In the genomic region with DNA sequence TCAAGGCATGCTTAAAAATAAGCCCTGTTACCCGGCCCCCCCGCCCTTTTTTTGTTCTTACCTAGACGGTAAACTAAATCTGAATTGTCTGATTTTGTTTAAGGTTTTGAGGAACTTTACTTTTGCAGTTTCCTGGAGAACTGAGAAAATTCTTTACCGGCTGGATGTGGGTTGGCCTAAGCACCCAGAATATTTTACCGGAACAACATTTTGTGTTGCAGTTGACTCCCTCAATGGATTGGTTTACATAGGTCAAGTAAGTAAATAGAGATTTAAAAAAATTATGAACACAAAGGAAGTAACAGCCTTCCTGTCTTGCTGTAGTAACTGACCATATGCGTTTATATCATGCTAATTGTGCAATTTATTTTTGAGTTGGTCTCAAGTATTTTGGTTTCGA, we compare ENCODE assay signal across 9 cellular contexts. TPM values are rescaled to one million over a fixed set of nuclear protein-coding genes. Genes with fewer than 3 reads are reported as not detected.
DNase-seq lines count a peak whose midpoint lies in the region; ATAC-seq, FAIRE-seq and TF ChIP-seq lines count a peak whose summit lies in the region.
"Had no signal": no experiment of that assay in that cellular context is flagged by ENCODE, and none has a peak within 500 bp of the region (broad histone marks: within the 10 kb centered on the region; RNA-seq: fewer than 3 reads in every experiment).

No MANE protein-coding gene starts in this region.

- ATAC-seq in gastrocnemius medialis (no peak), left colon (no peak)

- intact Hi-C loops in gastrocnemius medialis (cut with DNase I; ENCODE audit: low total_unique reads), result loop anchor here (5.0 to 10.0 kb wide), 2 partner anchors 344 to 692 kb away; partner anchors contain the start of gene UFM1
- intact Hi-C loops in left colon (cut with DNase I, micrococcal nuclease), result no loop called here

- H2AFZ ChIP-seq in GM23248, result peak overlapping the region; percentile 99

- H4K20me1 ChIP-seq in GM23248 (ENCODE audit: insufficient read depth), result 0 out of 2 replicates have a peak, but pooled peaks cover 4% of the 10 kb centered on the region

- no peak for TF ChIP-seq CTCF in gastrocnemius medialis (IDR thresholded peaks at IDR 0.05 in 4 of 5, conservative IDR thresholded peaks at IDR 0.05 in 1 of 5)

- peaks cover 48% of the 10 kb centered on the region for H3K79me2 ChIP-seq in GM23248 (ENCODE audit: insufficient read depth)

- H3K36me3 ChIP-seq in GM23248 (ENCODE audit: low read depth) (no peaks in the 10 kb centered on the region), esophagus (ENCODE audit: control insufficient read depth in 2 of 2, insufficient read depth in 2 of 2, low read length in 1 of 2) (peaks cover 0 to under 1% of the 10 kb centered on the region in 2 donors), gastrocnemius medialis (no peaks in the 10 kb centered on the region)

- no peaks in the 10 kb centered on the region for H3F3A ChIP-seq in GM23248 (ENCODE audit: insufficient read depth)

- H3K4me1 ChIP-seq in GM23248 (ENCODE audit: insufficient read depth) (peaks cover 17% of the 10 kb centered on the region), esophagus (ENCODE audit: control insufficient read depth in 2 of 2, insufficient read depth in 2 of 2, low read length in 1 of 2) (peaks cover 0 to 2% of the 10 kb centered on the region in 2 donors), gastrocnemius medialis (peaks cover 35 to 51% of the 10 kb centered on the region in 2 donors)

- peak overlapping the region; percentile 97 for H3K4me3 ChIP-seq in GM23248
- H3K4me3 ChIP-seq in esophagus (ENCODE audit: low read depth in 1 of 2, low read length in 2 of 2), result peak overlapping the region; percentile 76 to 89
- peak overlapping the region; percentile 79 to 94 (median 92) for H3K4me3 ChIP-seq in gastrocnemius medialis

- DNase-seq in GM23248 (peak; percentile 7), RKO (ENCODE audit: low spot score) (peak; percentile 41), gastrocnemius medialis (no peak), putamen (ENCODE audit: low spot score) (no peak), urothelium cell line (ENCODE audit: low spot score) (no peak), left colon (no peak)
- no peak for DNase-seq in activated effector memory CD4-positive, alpha-beta T cell treated with anti-CD3 and anti-CD28 coated beads, Interleukin-2, amount 50 U/mL, for 16 hours

- WGBS in GM23248 (ENCODE audit: low coverage in 1 of 2, low lambda C conversion rate in 2 of 2, missing lambda C conversion rate in 2 of 2), 2 experiments, result 8 to 12% methylated on average over 7 of the region's 7 CpGs
- WGBS in esophagus, 2 donors, result 14 to 15% methylated on average over 7 of the region's 7 CpGs

- FAIRE-seq in urothelium cell line (lab: Jason Lieb, UNC), result no peak

- H3K9me3 ChIP-seq in GM23248 (ENCODE audit: low read depth) (no peaks in the 10 kb centered on the region), esophagus (ENCODE audit: control insufficient read depth in 2 of 2, insufficient read depth in 1 of 2, low read depth in 1 of 2, low read length in 1 of 2) (no peaks in the 10 kb centered on the region), gastrocnemius medialis (no peaks in the 10 kb centered on the region)

- H3K27ac ChIP-seq in GM23248 (peak overlapping the region; percentile 65), esophagus (ENCODE audit: low read depth in 2 of 2, low read length in 1 of 2) (peak overlapping the region in 1 of 2 donors; percentile 84), gastrocnemius medialis (peak overlapping the region; percentile 81 to 90 (median 88))

- H3K27me3 ChIP-seq in GM23248 (replicated peaks; ENCODE audit: insufficient read depth) (no peaks in the 10 kb centered on the region), esophagus (ENCODE audit: control insufficient read depth in 1 of 2, insufficient read depth in 2 of 2, low read length in 2 of 2) (no peaks in the 10 kb centered on the region), gastrocnemius medialis (no peaks in the 10 kb centered on the region)

- H3K9ac ChIP-seq in GM23248, result peak overlapping the region; percentile 88

- no peak for TF ChIP-seq POLR2A in gastrocnemius medialis (IDR thresholded peaks at IDR 0.05)

- peak overlapping the region; percentile 98 for H3K4me2 ChIP-seq in GM23248 (ENCODE audit: unreplicated experiment)

- in situ Hi-C loops in GM23248 (cut with MboI), result loop anchor here (25.0 kb wide), 1 partner anchor 573 kb away; the partner anchor contains the start of gene LHFPL6
- in situ Hi-C loops in gastrocnemius medialis (cut with MboI; ENCODE audit: low sequenced_read_pairs in 4 of 4), result loop anchor here in 1 of 4 donors (25.0 kb wide), 1 partner anchor 573 kb away; the partner anchor contains the start of gene LHFPL6

- no peaks in the 10 kb centered on the region for H3K9me2 ChIP-seq in GM23248 (ENCODE audit: insufficient read depth)

RNA-seq across cellular contexts. Expression of gene NHLRC3, which starts 0.8 kb away (rescaled TPM):
- 7.6 and 12.9 TPM in 2 replicates for total RNA-seq in GM23248 (2014; rRNA removed; shearing (Covaris generic))
- polyA plus RNA-seq in GM23248 (2016; fragmentation: Nextera tagmentation; extraction: Ambion mirVana), result 6.6 and 7.8 TPM in 2 replicates
- polyA plus RNA-seq in esophagus, result 1 to 10 TPM; 4.3 to 6.9 TPM
- 10 to 100 TPM in 1 of 4 donors, 1 to 10 TPM in 3; 7.8 to 10.5 (median 8.0) TPM for total RNA-seq in gastrocnemius medialis
- total RNA-seq in left colon, result 10 to 100 TPM; 26.6 to 40.8 TPM

RNA-seq across cellular contexts. Expression of gene PROSER1, which starts 1.1 kb away (rescaled TPM):
- total RNA-seq in GM23248 (2014; rRNA removed; shearing (Covaris generic)), result 6.7 and 19.3 TPM in 2 replicates
- polyA plus RNA-seq in GM23248 (2016; fragmentation: Nextera tagmentation; extraction: Ambion mirVana), result 7.6 and 8.3 TPM in 2 replicates
- polyA plus RNA-seq in esophagus, result 1 to 10 TPM; 7.3 to 8.8 TPM
- 10 to 100 TPM in 1 of 4 donors, 1 to 10 TPM in 3; 6.9 to 11.5 (median 9.1) TPM for total RNA-seq in gastrocnemius medialis
- 10 to 100 TPM; 35.3 to 64.8 TPM for total RNA-seq in left colon

RNA-seq across cellular contexts. Expression of gene STOML3, which starts 48.4 kb away (rescaled TPM):
- not detected in 2 replicates for total RNA-seq in GM23248 (2014; rRNA removed; shearing (Covaris generic))
- polyA plus RNA-seq in GM23248 (2016; fragmentation: Nextera tagmentation; extraction: Ambion mirVana), result not detected in 2 replicates
- polyA plus RNA-seq in esophagus, result under 1 TPM in 1 of 2 donors, not detected in 1; 0.06 TPM
- total RNA-seq in gastrocnemius medialis, result not detected
- under 1 TPM; 0.12 to 0.25 TPM for total RNA-seq in left colon
- total RNA-seq: renal cortical epithelial cell had no signal

Comparison
In these comparisons a context has a peak if more than half of its experiments do, and no peak if none do; other contexts are left out.
1. DNase-seq: peak in GM23248 (single experiment) and RKO (single experiment); none in gastrocnemius medialis (0 of 2), activated effector memory CD4-positive, alpha-beta T cell treated with anti-CD3 and anti-CD28 coated beads, Interleukin-2, amount 50 U/mL, for 16 hours (single experiment), putamen (single experiment), urothelium cell line (single experiment) and left colon (0 of 2).
2. Peak in every context shown above with its lines, with median percentiles within 50 percentile points of each other: H3K4me3 ChIP-seq.